ENCODE assay signal across 8 cellular contexts in the genomic region with DNA sequence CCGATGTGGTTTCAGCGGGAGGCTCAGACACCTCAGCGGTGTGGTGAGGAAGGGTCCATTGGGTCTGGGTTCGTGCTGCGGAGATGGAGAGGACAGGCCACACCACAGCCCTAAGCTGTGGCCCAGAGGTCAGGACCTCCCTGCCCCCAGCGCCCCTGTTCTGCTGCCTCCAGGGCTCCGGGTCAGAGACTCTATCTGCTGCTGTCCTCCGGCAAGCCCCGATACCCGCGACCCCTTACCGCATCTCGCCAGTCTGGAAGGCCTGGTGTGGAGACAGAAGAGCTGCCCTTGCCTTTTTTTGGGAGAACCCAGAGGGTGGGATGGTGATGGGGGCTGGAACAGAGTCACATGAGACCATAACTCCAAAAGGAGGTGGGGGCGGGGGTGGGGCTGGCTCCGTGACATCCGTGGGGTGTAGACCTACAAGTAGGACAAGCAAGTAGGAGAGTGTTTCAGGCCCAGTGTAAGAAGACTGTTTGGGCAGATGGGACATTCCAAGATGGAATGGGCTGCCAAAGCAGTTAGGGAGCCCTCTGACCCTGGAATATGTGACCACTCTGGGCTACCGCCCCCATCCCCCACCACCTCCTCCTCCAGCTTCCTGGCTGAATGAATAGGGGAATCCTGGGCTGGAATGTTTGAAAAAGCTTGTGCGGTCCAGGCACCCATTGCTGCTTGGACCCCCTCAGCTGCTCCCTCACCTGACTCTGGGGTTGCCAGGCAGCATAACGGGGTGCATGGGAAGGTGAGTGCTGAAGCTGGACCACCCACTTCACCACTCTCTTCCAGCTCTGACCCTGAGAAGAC. TPM values are rescaled to one million over a fixed set of nuclear protein-coding genes. Genes with fewer than 3 reads are reported as not detected.
DNase-seq lines count a peak whose midpoint lies in the region; ATAC-seq, FAIRE-seq and TF ChIP-seq lines count a peak whose summit lies in the region.

No MANE protein-coding gene starts in this region.

- peak overlapping the region; percentile 65 to 94 (median 84) for H3K27ac Mint-ChIP-seq in naive thymus-derived CD8-positive, alpha-beta T cell

- POLR2A ChIA-PET in naive thymus-derived CD8-positive, alpha-beta T cell (lab: Charles Lee) = interaction anchor here (0.6 to 2.2 kb wide), 8 partner anchors 8 to 505 kb away, joined by 3 to 16 read pairs (median 6); a partner anchor contains a TSS

- no peaks in the 10 kb centered on the region for H3K9me3 ChIP-seq in Loucy (ENCODE audit: insufficient read depth, low read depth, low read length)
- no peaks in the 10 kb centered on the region for H3K9me3 ChIP-seq in effector memory CD4-positive, alpha-beta T cell (ENCODE audit: control insufficient read depth, low read length)

- no peak for ATAC-seq in naive thymus-derived CD8-positive, alpha-beta T cell

- no peak for DNase-seq in AG10803 (ENCODE audit: low read depth)
- DNase-seq in effector memory CD4-positive, alpha-beta T cell = no peak
- peak in 1 of 10 donors; percentile 16 for DNase-seq in naive thymus-derived CD8-positive, alpha-beta T cell
- DNase-seq in GM19239 (ENCODE audit: insufficient read length, low spot score) = no peak
- no peak for DNase-seq in COLO829 (ENCODE audit: low spot score)
- no peak for DNase-seq in NOMO-1 treated with DMSO at 0.1 percent for 48 hours (lab: John Stamatoyannopoulos, UW; ENCODE audit: unreplicated experiment)
- no peak for DNase-seq in NCI-H1048 (lab: John Stamatoyannopoulos, UW)

- H4K20me1 ChIP-seq in Loucy (ENCODE audit: insufficient read depth, low read length, poor library complexity, severe bottlenecking) = no peaks in the 10 kb centered on the region

- peak overlapping the region; percentile 87 for H3K4me3 ChIP-seq in AG10803 (ENCODE audit: low read length)
- peak overlapping the region; percentile 88 for H3K4me3 ChIP-seq in Loucy (ENCODE audit: low read length, poor library complexity, severe bottlenecking)
- peak overlapping the region; percentile 70 for H3K4me3 ChIP-seq in effector memory CD4-positive, alpha-beta T cell (ENCODE audit: insufficient read depth, low read depth, low read length, poor library complexity, severe bottlenecking)

- H3K27ac ChIP-seq in effector memory CD4-positive, alpha-beta T cell (ENCODE audit: insufficient read depth, low read length, poor library complexity, severe bottlenecking) = peak overlapping the region; percentile 67

- peak overlapping the region; percentile 97 for H3K9ac ChIP-seq in Loucy (ENCODE audit: low read depth, low read length, poor library complexity, severe bottlenecking)

- peak overlapping the region; percentile 97 for H3K4me2 ChIP-seq in Loucy (ENCODE audit: low read depth, low read length, poor library complexity, severe bottlenecking)

- H3K79me2 ChIP-seq in Loucy (ENCODE audit: insufficient read depth, low read length) = peaks cover 27% of the 10 kb centered on the region

- TF ChIP-seq CTCF in AG10803 (conservative IDR thresholded peaks at IDR 0.05; ENCODE audit: low read length) (no peak), Loucy (conservative IDR thresholded peaks at IDR 0.05; ENCODE audit: low read length) (no peak)

- no peaks in the 10 kb centered on the region for H3K36me3 Mint-ChIP-seq in naive thymus-derived CD8-positive, alpha-beta T cell

- no peaks in the 10 kb centered on the region for H3K27me3 Mint-ChIP-seq in naive thymus-derived CD8-positive, alpha-beta T cell

- H3K36me3 ChIP-seq in Loucy (ENCODE audit: insufficient read depth, low read length) = no peaks in the 10 kb centered on the region
- no peaks in the 10 kb centered on the region for H3K36me3 ChIP-seq in effector memory CD4-positive, alpha-beta T cell (ENCODE audit: control insufficient read depth, insufficient read depth, low read length)

- FAIRE-seq in GM19239 (lab: Jason Lieb, UNC) = no peak

- H3F3A ChIP-seq in Loucy (ENCODE audit: low read depth) = no peaks in the 10 kb centered on the region

- peaks cover 33 to 54% (median 40%) of the 10 kb centered on the region in 4 donors for H3K4me1 Mint-ChIP-seq in naive thymus-derived CD8-positive, alpha-beta T cell

- no peaks in the 10 kb centered on the region for H3K9me3 Mint-ChIP-seq in naive thymus-derived CD8-positive, alpha-beta T cell

- H2AFZ ChIP-seq in Loucy (ENCODE audit: low read length) = no peak overlapping the region

- no peaks in the 10 kb centered on the region for H3K27me3 ChIP-seq in Loucy (ENCODE audit: insufficient read depth, low read length, poor library complexity, severe bottlenecking)
- no peaks in the 10 kb centered on the region for H3K27me3 ChIP-seq in effector memory CD4-positive, alpha-beta T cell (replicated peaks; ENCODE audit: control insufficient read depth, insufficient read depth, low read length, poor library complexity, severe bottlenecking)

- peak overlapping the region; percentile 81 to 95 (median 87) for H3K4me3 Mint-ChIP-seq in naive thymus-derived CD8-positive, alpha-beta T cell

- H3K4me1 ChIP-seq in Loucy (ENCODE audit: insufficient read depth, low read length, poor library complexity, severe bottlenecking) = peaks cover 40% of the 10 kb centered on the region
- peaks cover 20% of the 10 kb centered on the region for H3K4me1 ChIP-seq in effector memory CD4-positive, alpha-beta T cell (ENCODE audit: control insufficient read depth, insufficient read depth, low read length, poor library complexity, severe bottlenecking)

- no peaks in the 10 kb centered on the region for H3K9me2 ChIP-seq in Loucy (replicated peaks; ENCODE audit: low read depth, low read length)

RNA-seq across cellular contexts. Expression of a gene that starts 1.4 kb away (rescaled TPM):
- total RNA-seq in naive thymus-derived CD8-positive, alpha-beta T cell = 10 to 100 TPM; 34.3 to 42.5 TPM
- 10 to 100 TPM in 1 of 3 donors, 1 to 10 TPM in 2; 6.9 to 16.8 (median 7.4) TPM for polyA plus RNA-seq in naive thymus-derived CD8-positive, alpha-beta T cell

RNA-seq across cellular contexts. Expression of a gene that starts 25.7 kb away (rescaled TPM):
- total RNA-seq in naive thymus-derived CD8-positive, alpha-beta T cell = 10 to 100 TPM; 28.0 to 30.0 TPM
- polyA plus RNA-seq in naive thymus-derived CD8-positive, alpha-beta T cell = 10 to 100 TPM; 28.7 to 60.6 (median 45.7) TPM

RNA-seq across cellular contexts. Expression of a gene that starts 25.7 kb away (rescaled TPM):
- total RNA-seq in naive thymus-derived CD8-positive, alpha-beta T cell = 1 to 10 TPM; 1.9 to 2.7 TPM
- under 1 TPM in 1 of 3 donors, not detected in 2; 0.38 TPM for polyA plus RNA-seq in naive thymus-derived CD8-positive, alpha-beta T cell

RNA-seq across cellular contexts. Expression of a gene that starts 50.0 kb away (rescaled TPM):
- 10 to 100 TPM; 25.7 to 27.7 TPM for total RNA-seq in naive thymus-derived CD8-positive, alpha-beta T cell
- polyA plus RNA-seq in naive thymus-derived CD8-positive, alpha-beta T cell = 10 to 100 TPM; 12.8 to 14.1 (median 13.8) TPM
